ENCODE assay signal across 9 cellular contexts in genomic region chr11:86676533-86677154, GRCh38. TPM values are rescaled to one million over a fixed set of nuclear protein-coding genes. Genes with fewer than 3 reads are reported as not detected.
DNase-seq lines count a peak whose midpoint lies in the region; ATAC-seq and TF ChIP-seq lines count a peak whose summit lies in the region.
"Had no signal": no experiment of that assay in that cellular context is flagged by ENCODE, and none has a peak within 500 bp of the region (broad histone marks: within the 10 kb centered on the region; RNA-seq: fewer than 3 reads in every experiment).

No MANE protein-coding gene starts in this region.

- TF ChIP-seq CTCF in heart right ventricle (IDR thresholded peaks at IDR 0.05), result peak in 6 of 9 donors; percentile 5 to 33 (median 17)
- peak; percentile 48 for TF ChIP-seq CTCF in fibroblast of mammary gland (conservative IDR thresholded peaks at IDR 0.05; ENCODE audit: control insufficient read depth, insufficient read depth, low read depth, low read length)

- H3K4me3 ChIP-seq in heart right ventricle, result no peak overlapping the region
- no peak overlapping the region for H3K4me3 ChIP-seq in fibroblast of mammary gland (ENCODE audit: control insufficient read depth, low read depth, low read length)

- H3K9me3 ChIP-seq in heart right ventricle, result no peaks in the 10 kb centered on the region

- DNase-seq in heart right ventricle (no peak), left cardiac atrium (no peak), NCI-H774 (lab: John Stamatoyannopoulos, UW) (peak; percentile 49), fibroblast of mammary gland (ENCODE audit: low read depth) (no peak), superior temporal gyrus (ENCODE audit: extremely low spot score) (no peak)
- DNase-seq in activated CD8-positive, alpha-beta memory T cell treated with anti-CD3 and anti-CD28 coated beads, Interleukin-2, amount 10 ng/mL, durations not matched to agents 7 days and 5 days, result no peak

- 96 to 98% methylated on average over 6 of the region's 6 CpGs for WGBS in heart right ventricle, 2 donors

- no peaks in the 10 kb centered on the region for H3K9me3 Mint-ChIP-seq in activated CD8-positive, alpha-beta memory T cell treated with anti-CD3 and anti-CD28 coated beads, Interleukin-2, amount 10 ng/mL, durations not matched to agents 7 days and 5 days (ENCODE audit: low read depth)
- H3K9me3 Mint-ChIP-seq: activated T-helper 17 cell treated with anti-CD3 and anti-CD28 coated beads, Interleukin-2, amount 50 U/mL, for 72 hours had no signal

- H3K27ac ChIP-seq in heart right ventricle, result peak overlapping the region in 1 of 10 donors; percentile 12

- ATAC-seq in heart right ventricle (no peak), left cardiac atrium (no peak), HG02610 (IDR thresholded peaks at IDR 0.05; ENCODE audit: unreplicated experiment) (no peak), GM21737 (IDR thresholded peaks at IDR 0.05; ENCODE audit: unreplicated experiment) (no peak)
- ATAC-seq in activated CD8-positive, alpha-beta memory T cell treated with anti-CD3 and anti-CD28 coated beads, Interleukin-2, amount 10 ng/mL, durations not matched to agents 7 days and 5 days, result no peak
- ATAC-seq: activated T-helper 17 cell treated with anti-CD3 and anti-CD28 coated beads, Interleukin-2, amount 50 U/mL, for 72 hours had no signal

- peaks cover 49% of the 10 kb centered on the region for H3K27me3 Mint-ChIP-seq in activated CD8-positive, alpha-beta memory T cell treated with anti-CD3 and anti-CD28 coated beads, Interleukin-2, amount 10 ng/mL, durations not matched to agents 7 days and 5 days

- H3K36me3 Mint-ChIP-seq in activated CD8-positive, alpha-beta memory T cell treated with anti-CD3 and anti-CD28 coated beads, Interleukin-2, amount 10 ng/mL, durations not matched to agents 7 days and 5 days, result no peaks in the 10 kb centered on the region

- no peaks in the 10 kb centered on the region for H3K36me3 ChIP-seq in heart right ventricle

- peaks cover 0 to 6% (median 0%) of the 10 kb centered on the region in 7 donors for H3K27me3 ChIP-seq in heart right ventricle

- no peak overlapping the region for H3K27ac Mint-ChIP-seq in activated CD8-positive, alpha-beta memory T cell treated with anti-CD3 and anti-CD28 coated beads, Interleukin-2, amount 10 ng/mL, durations not matched to agents 7 days and 5 days
- H3K27ac Mint-ChIP-seq: activated T-helper 17 cell treated with anti-CD3 and anti-CD28 coated beads, Interleukin-2, amount 50 U/mL, for 72 hours had no signal

- H3K4me1 ChIP-seq in heart right ventricle, result peaks cover 0 to 59% (median 19%) of the 10 kb centered on the region in 9 donors

- no peak overlapping the region for H3K4me3 Mint-ChIP-seq in activated CD8-positive, alpha-beta memory T cell treated with anti-CD3 and anti-CD28 coated beads, Interleukin-2, amount 10 ng/mL, durations not matched to agents 7 days and 5 days
- H3K4me3 Mint-ChIP-seq: activated T-helper 17 cell treated with anti-CD3 and anti-CD28 coated beads, Interleukin-2, amount 50 U/mL, for 72 hours had no signal

- intact Hi-C loops in heart right ventricle (cut with DNase I) (loop anchor here in 5 of 10 donors (10.0 kb wide), 4 partner anchors 58 to 222 kb away; partner anchors contain the start of gene PRSS23 (in 1 of the 5)), left cardiac atrium (cut with DNase I) (no loop called here)

- CTCF ChIA-PET in activated CD8-positive, alpha-beta memory T cell treated with anti-CD3 and anti-CD28 coated beads, Interleukin-2, amount 10 ng/mL, durations not matched to agents 7 days and 5 days (lab: Charles Lee), result no interaction called here

- H3K4me1 Mint-ChIP-seq in activated CD8-positive, alpha-beta memory T cell treated with anti-CD3 and anti-CD28 coated beads, Interleukin-2, amount 10 ng/mL, durations not matched to agents 7 days and 5 days, result peaks cover 3% of the 10 kb centered on the region
- H3K4me1 Mint-ChIP-seq: activated T-helper 17 cell treated with anti-CD3 and anti-CD28 coated beads, Interleukin-2, amount 50 U/mL, for 72 hours had no signal

RNA-seq across cellular contexts. Expression of gene ME3, which starts 4.2 kb away (rescaled TPM):
- 10 to 100 TPM; 17.4 to 39.8 (median 33.7) TPM for total RNA-seq in heart right ventricle
- polyA plus RNA-seq in heart right ventricle, result 10 to 100 TPM; 17.2 to 46.8 TPM
- total RNA-seq in left cardiac atrium, result 10 to 100 TPM; 19.7 to 24.2 TPM
- 1 to 10 TPM in 1 of 2 experiments, under 1 TPM in 1; 0.79 to 1.3 TPM for total RNA-seq in activated CD8-positive, alpha-beta memory T cell treated with anti-CD3 and anti-CD28 coated beads, Interleukin-2, amount 10 ng/mL, durations not matched to agents 7 days and 5 days

Comparison
In these comparisons a context has a peak if more than half of its experiments do, and no peak if none do; other contexts are left out.
1. RNA of gene ME3, which starts 4.2 kb away (total RNA-seq): 17.4 to 39.8 TPM in heart right ventricle and 19.7 to 24.2 TPM in left cardiac atrium; 0.79 to 1.3 TPM in activated CD8-positive, alpha-beta memory T cell treated with anti-CD3 and anti-CD28 coated beads, Interleukin-2, amount 10 ng/mL, durations not matched to agents 7 days and 5 days; every median in the first group is over 4 times any median in the second.